12 cellular contexts compared by ENCODE assay signal in genomic region chr17:42704495-42705494, GRCh38. TPM values are rescaled to one million over a fixed set of nuclear protein-coding genes. Genes with fewer than 3 reads are reported as not detected.
A peak's percentile ranks its signal among the peaks of the same experiment; 100 is the strongest.
DNase-seq lines count a peak whose midpoint lies in the region; ATAC-seq and TF ChIP-seq lines count a peak whose summit lies in the region.
"Had no signal": no experiment of that assay in that cellular context is flagged by ENCODE, and none has a peak within 500 bp of the region (broad histone marks: within the 10 kb centered on the region; RNA-seq: fewer than 3 reads in every experiment).

No MANE protein-coding gene starts in this region.

- peak; percentile 86 for ATAC-seq in GM19035 (IDR thresholded peaks at IDR 0.05; ENCODE audit: unreplicated experiment)
- peak; percentile 80 for ATAC-seq in HG02885 (IDR thresholded peaks at IDR 0.05; ENCODE audit: poor library complexity, unreplicated experiment)
- no peak for ATAC-seq in Right ventricle myocardium superior (ENCODE audit: poor library complexity)
- ATAC-seq: left lobe of liver, PC-3, right lobe of liver had no signal

- no peaks in the 10 kb centered on the region for H3K9me3 Mint-ChIP-seq in T-helper 2 cell treated with Interferon-gamma antibody and Interleukin-4, amounts not matched to agents 5 μg/mL and 100 μg/mL, for 36 hours

- POLR2A ChIA-PET in A673 (lab: Charles Lee; ENCODE audit: low non-redundant PET): no interaction called here

- no peaks in the 10 kb centered on the region for H3K4me1 ChIP-seq in A673 (ENCODE audit: insufficient read depth, low read length, poor library complexity, severe bottlenecking)
- H3K4me1 ChIP-seq: right lobe of liver, tibial artery had no signal

- peaks cover 14% of the 10 kb centered on the region for H3K4me1 Mint-ChIP-seq in T-helper 2 cell treated with Interferon-gamma antibody and Interleukin-4, amounts not matched to agents 5 μg/mL and 100 μg/mL, for 36 hours (ENCODE audit: low read depth)

- H3K36me3 Mint-ChIP-seq in T-helper 2 cell treated with Interferon-gamma antibody and Interleukin-4, amounts not matched to agents 5 μg/mL and 100 μg/mL, for 36 hours (ENCODE audit: low read depth): peaks cover 64% of the 10 kb centered on the region

- H3K27me3 ChIP-seq in A673 (replicated peaks; ENCODE audit: insufficient read depth, low read depth, low read length, poor library complexity): no peaks in the 10 kb centered on the region
- H3K27me3 ChIP-seq: right lobe of liver, tibial artery had no signal

- DNase-seq in GM12865 (ENCODE audit: low read depth) (peak; percentile 97), UCSD-AML1 (lab: John Stamatoyannopoulos, UW; ENCODE audit: unreplicated experiment) (no peak), A673 (ENCODE audit: low spot score) (no peak), Right ventricle myocardium superior (no peak), globus pallidus (ENCODE audit: low spot score) (no peak)
- peak; percentile 48 for DNase-seq in T-helper 2 cell treated with Interferon-gamma antibody and Interleukin-4, amounts not matched to agents 5 μg/mL and 100 μg/mL, for 36 hours (ENCODE audit: low spot score)
- DNase-seq: PC-3, right lobe of liver had no signal

- BruUV-seq in A673 (replicated peaks; lab: Mats Ljungman, UMichigan): no TSS peak

- TF ChIP-seq CTCF in GM12865 (IDR thresholded peaks at IDR 0.05; ENCODE audit: insufficient read depth, low read depth, low read length, missing control alignments) (no peak), A673 (conservative IDR thresholded peaks at IDR 0.05; ENCODE audit: low read depth, low read length) (no peak)

- no peaks in the 10 kb centered on the region for H3K9me3 ChIP-seq in A673 (ENCODE audit: low read depth, low read length, poor library complexity, severe bottlenecking)
- H3K9me3 ChIP-seq: right lobe of liver, tibial artery had no signal

- H3K27me3 Mint-ChIP-seq in T-helper 2 cell treated with Interferon-gamma antibody and Interleukin-4, amounts not matched to agents 5 μg/mL and 100 μg/mL, for 36 hours (ENCODE audit: low read depth): no peaks in the 10 kb centered on the region

- H3K4me3 ChIP-seq in GM12865 (ENCODE audit: low read depth, low read length): no peak overlapping the region
- no peak overlapping the region for H3K4me3 ChIP-seq in A673 (ENCODE audit: low read depth, low read length, poor library complexity, severe bottlenecking)
- H3K4me3 ChIP-seq: right lobe of liver, tibial artery had no signal

- H3K27ac Mint-ChIP-seq in T-helper 2 cell treated with Interferon-gamma antibody and Interleukin-4, amounts not matched to agents 5 μg/mL and 100 μg/mL, for 36 hours: no peak overlapping the region

- H3K27ac ChIP-seq in A673 (ENCODE audit: low read depth, low read length, poor library complexity, severe bottlenecking): no peak overlapping the region
- H3K27ac ChIP-seq: right lobe of liver, tibial artery had no signal

- peaks cover 18% of the 10 kb centered on the region for H3K36me3 ChIP-seq in A673 (ENCODE audit: insufficient read depth, low read length, poor library complexity, severe bottlenecking)

- H3K4me3 Mint-ChIP-seq in T-helper 2 cell treated with Interferon-gamma antibody and Interleukin-4, amounts not matched to agents 5 μg/mL and 100 μg/mL, for 36 hours: no peak overlapping the region

- intact Hi-C loops in A673 (cut with micrococcal nuclease; ENCODE audit: unreplicated experiment): no loop called here
- intact Hi-C loops in Right ventricle myocardium superior (cut with DNase I): loop anchor here (10.0 kb wide), 1 partner anchor 110 kb away; no protein-coding TSS in a partner anchor

- CTCF ChIA-PET in A673 (lab: Charles Lee): no interaction called here

RNA-seq across cellular contexts. Expression of gene CNTNAP1, which starts 22.5 kb away (rescaled TPM):
- total RNA-seq in A673 (2021) (5.6 and 6.7 TPM in 2 replicates), Right ventricle myocardium superior (4.2 TPM)

RNA-seq across cellular contexts. Expression of gene CCR10, which starts 23.2 kb away (rescaled TPM):
- 0.52 and 0.55 TPM in 2 replicates for total RNA-seq in A673 (2021)
- total RNA-seq in Right ventricle myocardium superior: 1.0 TPM

RNA-seq across cellular contexts. Expression of gene PLEKHH3, which starts 28.0 kb away (rescaled TPM):
- total RNA-seq in A673 (2021): 11.9 and 16.8 TPM in 2 replicates
- 27.5 TPM for total RNA-seq in Right ventricle myocardium superior

RNA-seq across cellular contexts. Expression of gene EZH1, which starts 40.0 kb away (rescaled TPM):
- total RNA-seq in A673 (2021) (16.4 and 19.5 TPM in 2 replicates), Right ventricle myocardium superior (47.2 TPM)

RNA-seq across cellular contexts. Expression of gene TUBG2, which starts 45.7 kb away (rescaled TPM):
- total RNA-seq in A673 (2021) (14.6 and 19.2 TPM in 2 replicates), Right ventricle myocardium superior (12.4 TPM)

Comparison
In these comparisons a context has a peak if more than half of its experiments do, and no peak if none do; other contexts are left out.
1. DNase-seq: peak in GM12865 (single experiment) and T-helper 2 cell treated with Interferon-gamma antibody and Interleukin-4, amounts not matched to agents 5 μg/mL and 100 μg/mL, for 36 hours (single experiment); none in UCSD-AML1 (single experiment), A673 (single experiment), Right ventricle myocardium superior (single experiment) and globus pallidus (single experiment).